ENCODE assay signal across 22 cellular contexts in the genomic region with DNA sequence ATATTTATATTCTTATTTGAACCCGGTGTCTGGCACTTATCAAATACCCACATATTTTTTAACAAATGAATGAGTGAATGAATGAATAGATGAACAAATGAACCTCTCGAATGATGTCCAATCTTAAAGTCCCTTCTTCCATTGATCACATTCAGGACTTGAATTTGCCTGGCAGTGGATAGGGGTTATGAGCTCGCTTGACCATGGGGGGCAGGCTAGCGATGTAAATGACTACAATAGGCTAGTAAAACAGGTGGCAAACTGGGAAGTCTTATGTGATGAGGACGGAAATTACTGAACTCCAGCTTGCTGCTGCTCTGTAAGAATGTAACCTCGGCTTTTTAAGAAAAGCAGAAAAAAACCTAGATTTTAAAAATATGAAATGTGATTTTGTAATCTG.
A peak's percentile ranks its signal among the peaks of the same experiment; 100 is the strongest.
DNase-seq lines count a peak whose midpoint lies in the region; ATAC-seq and TF ChIP-seq lines count a peak whose summit lies in the region.
"Had no signal": no experiment of that assay in that cellular context is flagged by ENCODE, and none has a peak within 500 bp of the region (broad histone marks: within the 10 kb centered on the region; RNA-seq: fewer than 3 reads in every experiment).

No MANE protein-coding gene starts in this region.

- H3K4me1 ChIP-seq in RWPE2 (ENCODE audit: insufficient read depth, poor library complexity, severe bottlenecking) (no peaks in the 10 kb centered on the region), uterus (no peaks in the 10 kb centered on the region)
- H3K4me1 ChIP-seq: spleen had no signal

- H3K9me3 Mint-ChIP-seq in immature natural killer cell, result peaks cover 0 to 10% (median 5%) of the 10 kb centered on the region in 6 donors
- no peaks in the 10 kb centered on the region for H3K9me3 Mint-ChIP-seq in activated T-cell treated with anti-CD3 and anti-CD28 coated beads, Interleukin-2, amount 50 U/mL, for 4 hours
- H3K9me3 Mint-ChIP-seq: activated CD4-positive, alpha-beta T cell treated with anti-CD3 and anti-CD28 coated beads, Interleukin-2, amount 10 ng/mL, durations not matched to agents 7 days and 5 days had no signal

- no peak for ATAC-seq in RWPE2 (ENCODE audit: low read depth)
- ATAC-seq in activated T-cell treated with anti-CD3 and anti-CD28 coated beads, Interleukin-2, amount 50 U/mL, for 4 hours, result no peak
- ATAC-seq: heart right ventricle, natural killer cell had no signal

- H3K27me3 ChIP-seq in RWPE2 (ENCODE audit: insufficient read depth, poor library complexity, severe bottlenecking), result no peaks in the 10 kb centered on the region
- H3K27me3 ChIP-seq in uterus, result no peaks in the 10 kb centered on the region
- H3K27me3 ChIP-seq: heart right ventricle, spleen had no signal

- peaks cover 3 to 13% of the 10 kb centered on the region in 2 donors for H3K4me1 Mint-ChIP-seq in immature natural killer cell
- no peaks in the 10 kb centered on the region for H3K4me1 Mint-ChIP-seq in activated T-cell treated with anti-CD3 and anti-CD28 coated beads, Interleukin-2, amount 50 U/mL, for 4 hours (ENCODE audit: low read depth)
- H3K4me1 Mint-ChIP-seq: activated CD4-positive, alpha-beta T cell treated with anti-CD3 and anti-CD28 coated beads, Interleukin-2, amount 10 ng/mL, durations not matched to agents 7 days and 5 days; central memory CD8-positive, alpha-beta T cell; natural killer cell had no signal

- H3K27me3 Mint-ChIP-seq in immature natural killer cell (ENCODE audit: low read depth in 3 of 3), result no peaks in the 10 kb centered on the region
- H3K27me3 Mint-ChIP-seq in activated T-cell treated with anti-CD3 and anti-CD28 coated beads, Interleukin-2, amount 50 U/mL, for 4 hours (ENCODE audit: low read depth), result no peaks in the 10 kb centered on the region
- H3K27me3 Mint-ChIP-seq: activated CD4-positive, alpha-beta T cell treated with anti-CD3 and anti-CD28 coated beads, Interleukin-2, amount 10 ng/mL, durations not matched to agents 7 days and 5 days; central memory CD8-positive, alpha-beta T cell had no signal

- H3K27ac ChIP-seq in RWPE2 (ENCODE audit: poor library complexity, severe bottlenecking), result no peak overlapping the region
- no peak overlapping the region for H3K27ac ChIP-seq in uterus
- H3K27ac ChIP-seq: heart right ventricle, RWPE1, spleen had no signal

- no peak overlapping the region for H3K4me3 ChIP-seq in GM12865 (ENCODE audit: low read depth, low read length)
- H3K4me3 ChIP-seq in RWPE2 (ENCODE audit: severe bottlenecking), result no peak overlapping the region
- H3K4me3 ChIP-seq in uterus, result no peak overlapping the region
- H3K4me3 ChIP-seq: heart right ventricle, lung, spleen had no signal

- no peak overlapping the region for H3K4me3 Mint-ChIP-seq in immature natural killer cell
- no peak overlapping the region for H3K4me3 Mint-ChIP-seq in activated T-cell treated with anti-CD3 and anti-CD28 coated beads, Interleukin-2, amount 50 U/mL, for 4 hours
- H3K4me3 Mint-ChIP-seq: activated CD4-positive, alpha-beta T cell treated with anti-CD3 and anti-CD28 coated beads, Interleukin-2, amount 10 ng/mL, durations not matched to agents 7 days and 5 days; central memory CD8-positive, alpha-beta T cell; natural killer cell had no signal

- no peaks in the 10 kb centered on the region for H3K9me3 ChIP-seq in RWPE2 (ENCODE audit: severe bottlenecking)
- no peaks in the 10 kb centered on the region for H3K9me3 ChIP-seq in uterus
- H3K9me3 ChIP-seq: heart right ventricle, spleen had no signal

- H3K27ac Mint-ChIP-seq in immature natural killer cell, result no peak overlapping the region
- H3K27ac Mint-ChIP-seq: activated CD4-positive, alpha-beta T cell treated with anti-CD3 and anti-CD28 coated beads, Interleukin-2, amount 10 ng/mL, durations not matched to agents 7 days and 5 days; natural killer cell had no signal

- TF ChIP-seq POLR2A in uterus (IDR thresholded peaks at IDR 0.05), result no peak

- no peaks in the 10 kb centered on the region for H3K36me3 ChIP-seq in RWPE2 (ENCODE audit: low read depth)
- H3K36me3 ChIP-seq in uterus, result no peaks in the 10 kb centered on the region
- H3K36me3 ChIP-seq: heart right ventricle, spleen had no signal

- no peak for TF ChIP-seq CTCF in GM12865 (IDR thresholded peaks at IDR 0.05; ENCODE audit: insufficient read depth, low read depth, low read length, missing control alignments)
- TF ChIP-seq CTCF in RWPE2 (IDR thresholded peaks at IDR 0.05; ENCODE audit: poor library complexity, severe bottlenecking), result peak; percentile 20
- no peak for TF ChIP-seq CTCF in uterus (IDR thresholded peaks at IDR 0.05)

- intact Hi-C loops in uterus (cut with DNase I; ENCODE audit: low total_unique reads), result no loop called here

- peak; percentile 11 for DNase-seq in GM12865 (ENCODE audit: low read depth)
- DNase-seq in HuH-7.5 (ENCODE audit: low spot score), result peak; percentile 5
- DNase-seq in RWPE2 (ENCODE audit: low spot score), result no peak
- DNase-seq in myocyte (ENCODE audit: low read depth), result peak; percentile 10
- no peak for DNase-seq in immature natural killer cell
- no peak for DNase-seq in activated T-cell treated with anti-CD3 and anti-CD28 coated beads, Interleukin-2, amount 50 U/mL, for 4 hours
- no peak for DNase-seq in activated T-cell treated with anti-CD3 and anti-CD28 coated beads for 4 hours
- DNase-seq in uterus, result no peak
- DNase-seq: activated CD4-positive, alpha-beta T cell treated with anti-CD3 and anti-CD28 coated beads, Interleukin-2, amount 10 ng/mL, durations not matched to agents 7 days and 5 days; activated naive CD4-positive, alpha-beta T cell; amygdala; C1 segment of cervical spinal cord; DMS 273 treated with DMSO at 0.1 percent for 48 hours; effector CD8-positive, alpha-beta T cell; heart right ventricle; natural killer cell; NCI-H1092; NCI-H2081 treated with DMSO at 0.1 percent for 48 hours; spleen had no signal

- no peaks in the 10 kb centered on the region for H3K36me3 Mint-ChIP-seq in immature natural killer cell
- no peaks in the 10 kb centered on the region for H3K36me3 Mint-ChIP-seq in activated T-cell treated with anti-CD3 and anti-CD28 coated beads, Interleukin-2, amount 50 U/mL, for 4 hours (ENCODE audit: insufficient read depth)
- H3K36me3 Mint-ChIP-seq: natural killer cell had no signal

Comparison
In these comparisons a context has a peak if more than half of its experiments do, and no peak if none do; other contexts are left out.
1. DNase-seq: peak in GM12865 (single experiment), HuH-7.5 (single experiment) and myocyte (single experiment); none in RWPE2 (single experiment), immature natural killer cell (0 of 3), activated T-cell treated with anti-CD3 and anti-CD28 coated beads, Interleukin-2, amount 50 U/mL, for 4 hours (single experiment), activated T-cell treated with anti-CD3 and anti-CD28 coated beads for 4 hours (single experiment) and uterus (0 of 2).